ENCODE assay signal across 8 cellular contexts in genomic region chr4:25234390-25235367, GRCh38. TPM values are rescaled to one million over a fixed set of nuclear protein-coding genes. Genes with fewer than 3 reads are reported as not detected.
DNase-seq lines count a peak whose midpoint lies in the region.

No MANE protein-coding gene starts in this region.

- H3K4me1 ChIP-seq in GM23248 (ENCODE audit: insufficient read depth): peaks cover 13% of the 10 kb centered on the region; the same call in 1 of the 2 replicates

- H3K36me3 Mint-ChIP-seq in activated naive CD8-positive, alpha-beta T cell: peaks cover 4% of the 10 kb centered on the region

- no peaks in the 10 kb centered on the region for H4K20me1 ChIP-seq in GM23248 (ENCODE audit: insufficient read depth)

- H3K4me2 ChIP-seq in GM23248 (ENCODE audit: unreplicated experiment): peak overlapping the region; percentile 98

- no peaks in the 10 kb centered on the region for H3K9me2 ChIP-seq in GM23248 (ENCODE audit: insufficient read depth)

- H3K79me2 ChIP-seq in GM23248 (ENCODE audit: insufficient read depth): peaks cover 45% of the 10 kb centered on the region

- 5 to 11% methylated on average over 27 to 46 of the region's 49 CpGs for WGBS in GM23248 (ENCODE audit: low coverage in 1 of 2, low lambda C conversion rate in 2 of 2, missing lambda C conversion rate in 2 of 2), 2 experiments

- peak overlapping the region; percentile 88 for H3K9ac ChIP-seq in GM23248

- H3K9me3 Mint-ChIP-seq in activated naive CD8-positive, alpha-beta T cell (ENCODE audit: low read depth): no peaks in the 10 kb centered on the region

- H3K27me3 ChIP-seq in GM23248 (replicated peaks; ENCODE audit: insufficient read depth): no peaks in the 10 kb centered on the region

- no peaks in the 10 kb centered on the region for H3K9me3 ChIP-seq in GM23248 (ENCODE audit: low read depth)

- H3K4me3 Mint-ChIP-seq in activated naive CD8-positive, alpha-beta T cell: peak overlapping the region; percentile 96

- DNase-seq in GM04504 (ENCODE audit: low read depth) (peak; percentile 64), GM23248 (peak; percentile 89), KBM-7 (peak; percentile 87), SIG-M5 treated with dmso at 0.1 percent for 504 hours (lab: John Stamatoyannopoulos, UW; ENCODE audit: unreplicated experiment) (peak; percentile 85), glomerular visceral epithelial cell (ENCODE audit: extremely low spot score) (peak; percentile 81), occipital lobe (lab: John Stamatoyannopoulos, UW) (peak; percentile 33), mesenteric fat pad (ENCODE audit: low spot score) (no peak)

- H3K27ac ChIP-seq in GM23248: peak overlapping the region; percentile 88

- H3F3A ChIP-seq in GM23248 (ENCODE audit: insufficient read depth): peaks cover 9% of the 10 kb centered on the region; the same call in 1 of the 2 replicates

- peak overlapping the region; percentile 97 for H3K4me3 ChIP-seq in GM23248

- no peaks in the 10 kb centered on the region for H3K36me3 ChIP-seq in GM23248 (ENCODE audit: low read depth)

- no peaks in the 10 kb centered on the region for H3K27me3 Mint-ChIP-seq in activated naive CD8-positive, alpha-beta T cell

- H2AFZ ChIP-seq in GM23248: peak overlapping the region; percentile 93

- peak overlapping the region; percentile 82 for H3K27ac Mint-ChIP-seq in activated naive CD8-positive, alpha-beta T cell

- in situ Hi-C loops in GM23248 (cut with MboI) (no loop called here), KBM-7 (cut with MboI; ENCODE audit: low pct_unique_long_range_greater_than_20kb, low sequenced_read_pairs) (no loop called here)

- peaks cover 37% of the 10 kb centered on the region for H3K4me1 Mint-ChIP-seq in activated naive CD8-positive, alpha-beta T cell (ENCODE audit: low read depth)

RNA-seq across cellular contexts. Expression of gene PI4K2B, which starts 0.8 kb away (rescaled TPM):
- 28.0 and 29.2 TPM in 2 replicates for total RNA-seq in GM23248 (2014; rRNA removed; shearing (Covaris generic))
- 13.6 TPM in 2 replicates for polyA plus RNA-seq in GM23248 (2016; fragmentation: Nextera tagmentation; extraction: Ambion mirVana)
- total RNA-seq in occipital lobe: 8.7 TPM
- total RNA-seq in mesenteric fat pad: 12.2 TPM
